Comparison of ENCODE assay signal across 13 cellular contexts in genomic region chr4:94533405-94534223, GRCh38.
DNase-seq lines count a peak whose midpoint lies in the region; ATAC-seq, FAIRE-seq and TF ChIP-seq lines count a peak whose summit lies in the region.
"Had no signal": no experiment of that assay in that cellular context is flagged by ENCODE, and none has a peak within 500 bp of the region (broad histone marks: within the 10 kb centered on the region; RNA-seq: fewer than 3 reads in every experiment).

No MANE protein-coding gene starts in this region.

- H3K4me2 ChIP-seq in osteoblast (ENCODE audit: insufficient read depth, low read length), result peak overlapping the region; percentile 11
- H3K4me2 ChIP-seq: KMS-11 had no signal

- H3K9me3 ChIP-seq in breast epithelium (no peaks in the 10 kb centered on the region), osteoblast (ENCODE audit: low read depth, low read length) (no peaks in the 10 kb centered on the region), kidney (ENCODE audit: control insufficient read depth in 1 of 2, low read length in 2 of 2) (no peaks in the 10 kb centered on the region)

- H4K20me1 ChIP-seq in osteoblast (ENCODE audit: insufficient read depth, low read length), result peaks cover 6% of the 10 kb centered on the region

- TF ChIP-seq CTCF in breast epithelium (IDR thresholded peaks at IDR 0.05) (no peak), osteoblast (IDR thresholded peaks at IDR 0.05; ENCODE audit: extremely low read depth, low read depth, low read length) (no peak), kidney (IDR thresholded peaks at IDR 0.05; ENCODE audit: borderline replicate concordance, extremely low read depth, insufficient read depth) (no peak), GM13977 (IDR thresholded peaks at IDR 0.05; ENCODE audit: extremely low read depth, insufficient read depth, missing control alignments) (no peak)

- no peak overlapping the region for H3K4me3 ChIP-seq in breast epithelium
- H3K4me3 ChIP-seq in osteoblast (ENCODE audit: insufficient read depth, low read length), result no peak overlapping the region
- no peak overlapping the region for H3K4me3 ChIP-seq in kidney (ENCODE audit: low read length in 2 of 2)

- H3K27me3 ChIP-seq in breast epithelium (no peaks in the 10 kb centered on the region), osteoblast (ENCODE audit: insufficient read depth, low read length) (no peaks in the 10 kb centered on the region)

- DNase-seq in NCI-H1105 treated with DMSO at 0.1 percent for 48 hours (lab: John Stamatoyannopoulos, UW), result peak; percentile 77
- no peak for DNase-seq in breast epithelium (ENCODE audit: low spot score in 2 of 2)
- no peak for DNase-seq in osteoblast (ENCODE audit: insufficient read length, low spot score, missing footprints)
- no peak for DNase-seq in ACHN
- no peak for DNase-seq in kidney
- no peak for DNase-seq in stimulated activated CD4-positive, alpha-beta T cell treated with anti-CD3 and anti-CD28 coated beads, Interleukin-4, amount 100 ng/mL, for 24 hours
- no peak for DNase-seq in GM13977 (ENCODE audit: low spot score)
- DNase-seq: activated CD4-positive, alpha-beta T cell treated with anti-CD3 and anti-CD28 coated beads, Interleukin-2, amount 10 ng/mL, durations not matched to agents 7 days and 5 days; activated naive CD4-positive, alpha-beta T cell treated with anti-CD3 and anti-CD28 coated beads for 36 hours; mesendoderm; retina had no signal

- no peak overlapping the region for H2AFZ ChIP-seq in osteoblast (ENCODE audit: low read length)

- H3K36me3 ChIP-seq in breast epithelium, result no peaks in the 10 kb centered on the region
- H3K36me3 ChIP-seq in osteoblast (ENCODE audit: insufficient read depth, low read length), result no peaks in the 10 kb centered on the region
- no peaks in the 10 kb centered on the region for H3K36me3 ChIP-seq in kidney (ENCODE audit: control insufficient read depth in 1 of 2, insufficient read depth in 2 of 2, low read length in 2 of 2)

- H3K79me2 ChIP-seq in osteoblast (ENCODE audit: insufficient read depth, low read length), result peaks cover 84% of the 10 kb centered on the region

- in situ Hi-C loops in ACHN (cut with HindIII; ENCODE audit: low pct_ligation_motif_present, low pct_unique_long_range_greater_than_20kb, low sequenced_read_pairs), result no loop called here
- in situ Hi-C loops in GM13977 (cut with MboI; ENCODE audit: low pct_unique_long_range_greater_than_20kb, low sequenced_read_pairs, unreplicated experiment), result no loop called here

- H3K9ac ChIP-seq in kidney (ENCODE audit: low read length in 2 of 2), result no peak overlapping the region
- H3K9ac ChIP-seq: KMS-11 had no signal

- ATAC-seq in GM21529 (IDR thresholded peaks at IDR 0.05; ENCODE audit: unreplicated experiment), result peak; percentile 34

- H3K27ac ChIP-seq in breast epithelium (peak overlapping the region; percentile 9 to 78), osteoblast (ENCODE audit: low read depth, low read length) (peak overlapping the region; percentile 79), kidney (ENCODE audit: low read depth in 2 of 2, low read length in 2 of 2) (no peak overlapping the region)
- H3K27ac ChIP-seq: KMS-11 had no signal

- no peak for TF ChIP-seq POLR2A in breast epithelium (IDR thresholded peaks at IDR 0.05)

- peaks cover 0 to 4% of the 10 kb centered on the region in 2 donors for H3K4me1 ChIP-seq in breast epithelium
- H3K4me1 ChIP-seq in osteoblast (ENCODE audit: insufficient read depth, low read length), result peaks cover 85% of the 10 kb centered on the region
- H3K4me1 ChIP-seq in kidney (ENCODE audit: control insufficient read depth in 1 of 2, insufficient read depth in 1 of 2, low read depth in 1 of 2, low read length in 2 of 2), result peaks cover 17 to 30% of the 10 kb centered on the region in 2 donors

- intact Hi-C loops in breast epithelium (cut with DNase I; ENCODE audit: low total_unique reads) (no loop called here), kidney (cut with DNase I) (no loop called here)

- FAIRE-seq in kidney (lab: Jason Lieb, UNC), result no peak

Comparison
In these comparisons a context has a peak if more than half of its experiments do, and no peak if none do; other contexts are left out.
1. H3K27ac ChIP-seq: peak in breast epithelium (2 of 2) and osteoblast (single experiment); none in kidney (0 of 2).